ENCODE assay signal across 8 cellular contexts in the genomic region with DNA sequence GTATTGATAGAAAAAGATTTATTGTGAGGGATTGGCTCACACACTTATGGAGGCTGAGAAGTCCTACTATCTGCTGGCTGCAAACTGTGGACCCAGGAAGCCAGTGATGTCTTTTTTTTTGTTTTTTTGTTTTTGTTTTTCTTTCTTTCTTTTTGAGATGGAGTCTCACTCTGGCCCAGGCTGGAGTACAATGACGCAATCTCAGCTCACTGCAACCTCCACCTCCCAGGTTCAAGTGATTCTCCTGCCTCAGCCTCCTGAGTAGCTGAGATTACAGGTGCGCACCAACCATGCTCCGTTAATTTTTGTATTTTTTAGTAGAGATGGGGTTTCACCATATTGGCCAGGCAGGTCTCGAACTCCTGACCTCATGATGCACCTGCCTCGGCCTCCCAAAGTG. TPM values are rescaled to one million over a fixed set of nuclear protein-coding genes. Genes with fewer than 3 reads are reported as not detected.
"Had no signal": no experiment of that assay in that cellular context is flagged by ENCODE, and none has a peak within 500 bp of the region (broad histone marks: within the 10 kb centered on the region; RNA-seq: fewer than 3 reads in every experiment).

No MANE protein-coding gene starts in this region.

RNA-seq across cellular contexts. Expression of gene COMP, which starts 20.5 kb away (rescaled TPM):
- total RNA-seq: dermis blood vessel endothelial cell, dermis microvascular lymphatic vessel endothelial cell, endodermal cell, endothelial cell of umbilical vein, epithelial cell of proximal tubule, foreskin keratinocyte, frontal cortex, glomerular endothelial cell had no signal
- polyA plus RNA-seq: endothelial cell of umbilical vein, foreskin keratinocyte had no signal
